11 cellular contexts compared by ENCODE assay signal in genomic region chr14:24179294-24179960, GRCh38. TPM values are rescaled to one million over a fixed set of nuclear protein-coding genes. Genes with fewer than 3 reads are reported as not detected.
DNase-seq lines count a peak whose midpoint lies in the region; ATAC-seq and TF ChIP-seq lines count a peak whose summit lies in the region.
"Had no signal": no experiment of that assay in that cellular context is flagged by ENCODE, and none has a peak within 500 bp of the region (broad histone marks: within the 10 kb centered on the region; RNA-seq: fewer than 3 reads in every experiment).

No MANE protein-coding gene starts in this region.

- no peak for TF ChIP-seq RAD21 in liver (IDR thresholded peaks at IDR 0.05)

- H3K4me3 ChIP-seq in ascending aorta (no peak overlapping the region), liver (ENCODE audit: low read depth in 1 of 3, low read length in 3 of 3) (no peak overlapping the region), suprapubic skin (no peak overlapping the region), lower leg skin (ENCODE audit: low read depth, poor library complexity, severe bottlenecking) (no peak overlapping the region)

- H3K27me3 Mint-ChIP-seq in activated CD4-positive, alpha-beta T cell treated with anti-CD3 and anti-CD28 coated beads for 36 hours, result no peaks in the 10 kb centered on the region

- H3K27ac ChIP-seq in ascending aorta (peak overlapping the region; percentile 58 to 63), liver (ENCODE audit: low read depth in 1 of 2, low read length in 2 of 2) (peak overlapping the region; percentile 61 to 72), suprapubic skin (peak overlapping the region; percentile 13)
- H3K27ac ChIP-seq: neutrophil had no signal

- intact Hi-C loops in activated CD4-positive, alpha-beta T cell treated with anti-CD3 and anti-CD28 coated beads for 36 hours (cut with DNase I, micrococcal nuclease), result no loop called here
- intact Hi-C loops in ascending aorta (cut with DNase I), result no loop called here
- intact Hi-C loops in lower leg skin (cut with DNase I; ENCODE audit: low total_unique reads), result no loop called here

- H3K36me3 ChIP-seq in ascending aorta, result peaks cover 40 to 68% of the 10 kb centered on the region in 2 donors
- peaks cover 18 to 70% (median 25%) of the 10 kb centered on the region in 4 donors for H3K36me3 ChIP-seq in liver (ENCODE audit: control insufficient read depth in 4 of 4, insufficient read depth in 3 of 4, low read depth in 1 of 4, low read length in 3 of 4)
- peaks cover 80% of the 10 kb centered on the region for H3K36me3 ChIP-seq in suprapubic skin

- no peak overlapping the region for H3K9ac ChIP-seq in liver (ENCODE audit: low read depth in 1 of 2, low read length in 2 of 2)

- TF ChIP-seq CTCF in ascending aorta (IDR thresholded peaks at IDR 0.05) (no peak), liver (IDR thresholded peaks at IDR 0.05; ENCODE audit: low read depth, low read length, missing input control) (no peak), suprapubic skin (IDR thresholded peaks at IDR 0.05) (no peak), lower leg skin (IDR thresholded peaks at IDR 0.05) (no peak)

- H3K27me3 ChIP-seq in ascending aorta, result no peaks in the 10 kb centered on the region
- no peaks in the 10 kb centered on the region for H3K27me3 ChIP-seq in liver (ENCODE audit: control insufficient read depth in 4 of 4, insufficient read depth in 4 of 4, low read length in 3 of 4)
- H3K27me3 ChIP-seq in suprapubic skin, result no peaks in the 10 kb centered on the region
- H3K27me3 ChIP-seq: neutrophil had no signal

- no peaks in the 10 kb centered on the region for H3K4me1 Mint-ChIP-seq in activated CD4-positive, alpha-beta T cell treated with anti-CD3 and anti-CD28 coated beads for 36 hours

- peak overlapping the region; percentile 25 for H3K27ac Mint-ChIP-seq in activated CD4-positive, alpha-beta T cell treated with anti-CD3 and anti-CD28 coated beads for 36 hours

- no peaks in the 10 kb centered on the region for H3K9me3 Mint-ChIP-seq in activated CD4-positive, alpha-beta T cell treated with anti-CD3 and anti-CD28 coated beads for 36 hours (ENCODE audit: low read depth)

- no peak overlapping the region for H3K4me3 Mint-ChIP-seq in activated CD4-positive, alpha-beta T cell treated with anti-CD3 and anti-CD28 coated beads for 36 hours

- CTCF ChIA-PET in activated CD4-positive, alpha-beta T cell treated with anti-CD3 and anti-CD28 coated beads for 36 hours (lab: Charles Lee), result interaction anchor here (0.7 to 1.3 kb wide), 3 partner anchors 19 to 117 kb away, joined by 3 to 6 read pairs (median 3); partner anchors contain the start of genes IRF9 and TINF2

- no peaks in the 10 kb centered on the region for H3K4me1 ChIP-seq in ascending aorta
- peaks cover 0 to 22% (median 14%) of the 10 kb centered on the region in 4 donors for H3K4me1 ChIP-seq in liver (ENCODE audit: control insufficient read depth in 4 of 4, insufficient read depth in 4 of 4, low read length in 3 of 4)
- H3K4me1 ChIP-seq in suprapubic skin, result no peaks in the 10 kb centered on the region

- no peak for DNase-seq in activated CD4-positive, alpha-beta T cell treated with anti-CD3 and anti-CD28 coated beads for 36 hours
- DNase-seq in activated CD4-positive, alpha-beta T cell treated with anti-CD3 and anti-CD28 coated beads, Interleukin-2, amount 50 U/mL, for 1 hour, result no peak
- DNase-seq in ascending aorta (ENCODE audit: low spot score in 2 of 2) (no peak), suprapubic skin (ENCODE audit: low spot score in 2 of 2) (peak in 1 of 2 donors; percentile 49), RKO (ENCODE audit: low spot score) (no peak), lower leg skin (ENCODE audit: low spot score in 2 of 2) (no peak)
- DNase-seq: effector CD4-positive, alpha-beta T cell; NCI-H1436 treated with DMSO at 0.1 percent for 48 hours had no signal

- no peak for TF ChIP-seq POLR2A in suprapubic skin (IDR thresholded peaks at IDR 0.05)
- no peak for TF ChIP-seq POLR2A in lower leg skin (IDR thresholded peaks at IDR 0.05)

- POLR2A ChIA-PET in activated CD4-positive, alpha-beta T cell treated with anti-CD3 and anti-CD28 coated beads for 36 hours (lab: Charles Lee), result interaction anchor here (1.2 to 2.8 kb wide), 2 partner anchors 11 to 17 kb away, joined by 3 to 12 read pairs; no protein-coding TSS in a partner anchor

- peaks cover 37% of the 10 kb centered on the region for H3K36me3 Mint-ChIP-seq in activated CD4-positive, alpha-beta T cell treated with anti-CD3 and anti-CD28 coated beads for 36 hours (ENCODE audit: low read depth)

- TF ChIP-seq EP300 in suprapubic skin (IDR thresholded peaks at IDR 0.05), result no peak

- ATAC-seq in activated CD4-positive, alpha-beta T cell treated with anti-CD3 and anti-CD28 coated beads for 36 hours, result no peak
- no peak for ATAC-seq in GM21737 (IDR thresholded peaks at IDR 0.05; ENCODE audit: unreplicated experiment)

- 89% methylated on average over 14 of the region's 14 CpGs for WGBS in liver
- WGBS in suprapubic skin, result 100% methylated on average over 6 of the region's 14 CpGs
- 87 to 89% methylated on average over 12 to 13 of the region's 14 CpGs for WGBS in lower leg skin, 2 donors

- no peaks in the 10 kb centered on the region for H3K9me3 ChIP-seq in ascending aorta
- no peaks in the 10 kb centered on the region for H3K9me3 ChIP-seq in liver (ENCODE audit: control insufficient read depth in 4 of 4, low read length in 3 of 4)
- H3K9me3 ChIP-seq in suprapubic skin, result no peaks in the 10 kb centered on the region
- H3K9me3 ChIP-seq: neutrophil had no signal

TF ChIP-seq in liver, 16 proteins besides CTCF, POLR2A, EP300 and RAD21:
- TF ChIP-seq FOXA1 (IDR thresholded peaks at IDR 0.05) (no peak), TAF1 (conservative IDR thresholded peaks at IDR 0.05) (no peak), GABPA (IDR thresholded peaks at IDR 0.05 in 1 of 2, conservative IDR thresholded peaks at IDR 0.05 in 1 of 2) (no peak), YY1 (IDR thresholded peaks at IDR 0.05) (no peak), RXRA (IDR thresholded peaks at IDR 0.05) (no peak)

RNA-seq across cellular contexts. Expression of gene REC8, which starts 7.5 kb away (rescaled TPM):
- total RNA-seq in activated CD4-positive, alpha-beta T cell treated with anti-CD3 and anti-CD28 coated beads for 36 hours, result 10 to 100 TPM; 25.6 to 27.7 TPM
- total RNA-seq in ascending aorta, result 9.6 TPM
- total RNA-seq in liver, result 1 to 10 TPM; 3.8 to 4.7 TPM
- polyA plus RNA-seq in liver, result 1 to 10 TPM; 2.3 to 3.8 TPM
- total RNA-seq in suprapubic skin, result 10 to 100 TPM in 2 of 4 donors, 1 to 10 TPM in 2; 2.5 to 17.2 (median 10.2) TPM
- total RNA-seq in lower leg skin, result 1 to 10 TPM; 1.2 to 7.1 (median 2.4) TPM

RNA-seq across cellular contexts. Expression of gene IPO4, which starts 9.2 kb away (rescaled TPM):
- total RNA-seq in activated CD4-positive, alpha-beta T cell treated with anti-CD3 and anti-CD28 coated beads for 36 hours, result 10 to 100 TPM; 73.4 to 73.7 TPM
- total RNA-seq in ascending aorta, result 140 TPM
- 10 to 100 TPM; 16.3 to 29.8 TPM for total RNA-seq in liver
- 10 to 100 TPM; 13.6 to 32.9 TPM for polyA plus RNA-seq in liver
- 10 to 100 TPM; 43.0 to 90.5 (median 58.0) TPM for total RNA-seq in suprapubic skin
- 10 to 100 TPM; 25.1 to 40.0 (median 32.6) TPM for total RNA-seq in lower leg skin

RNA-seq across cellular contexts. Expression of gene TM9SF1, which starts 15.8 kb away (rescaled TPM):
- 10 to 100 TPM; 17.0 to 24.4 TPM for total RNA-seq in activated CD4-positive, alpha-beta T cell treated with anti-CD3 and anti-CD28 coated beads for 36 hours
- 86.5 TPM for total RNA-seq in ascending aorta
- total RNA-seq in liver, result 10 to 100 TPM; 27.5 to 76.2 TPM
- 10 to 100 TPM; 30.0 to 46.9 TPM for polyA plus RNA-seq in liver
- 10 to 100 TPM; 38.1 to 58.3 (median 53.4) TPM for total RNA-seq in suprapubic skin
- total RNA-seq in lower leg skin, result 10 to 100 TPM; 44.6 to 64.4 (median 52.9) TPM

RNA-seq across cellular contexts. Expression of gene IRF9, which starts 18.4 kb away (rescaled TPM):
- total RNA-seq in activated CD4-positive, alpha-beta T cell treated with anti-CD3 and anti-CD28 coated beads for 36 hours, result 100 to 1,000 TPM; 172 to 209 TPM
- 24.7 TPM for total RNA-seq in ascending aorta
- 10 to 100 TPM; 44.2 to 57.8 TPM for total RNA-seq in liver
- 10 to 100 TPM; 37.9 to 60.9 TPM for polyA plus RNA-seq in liver
- 10 to 100 TPM; 31.1 to 45.2 (median 37.5) TPM for total RNA-seq in suprapubic skin
- 10 to 100 TPM; 36.1 to 54.1 (median 44.2) TPM for total RNA-seq in lower leg skin

RNA-seq across cellular contexts. Expression of gene TSSK4, which starts 26.1 kb away (rescaled TPM):
- total RNA-seq in activated CD4-positive, alpha-beta T cell treated with anti-CD3 and anti-CD28 coated beads for 36 hours, result under 1 TPM; 0.14 to 0.30 TPM
- total RNA-seq in ascending aorta, result not detected
- total RNA-seq in liver, result under 1 TPM in 1 of 2 donors, not detected in 1; 0.33 TPM
- under 1 TPM in 1 of 2 donors, not detected in 1; 0.25 TPM for polyA plus RNA-seq in liver
- total RNA-seq in suprapubic skin, result not detected
- total RNA-seq in lower leg skin, result not detected

Comparison
In these comparisons a context has a peak if more than half of its experiments do, and no peak if none do; other contexts are left out.
1. H3K27ac ChIP-seq: peak in every context shown above with its lines; median percentile 66 in liver; 60 in ascending aorta; 13 in suprapubic skin.